37 cellular contexts compared by ENCODE assay signal in the genomic region with DNA sequence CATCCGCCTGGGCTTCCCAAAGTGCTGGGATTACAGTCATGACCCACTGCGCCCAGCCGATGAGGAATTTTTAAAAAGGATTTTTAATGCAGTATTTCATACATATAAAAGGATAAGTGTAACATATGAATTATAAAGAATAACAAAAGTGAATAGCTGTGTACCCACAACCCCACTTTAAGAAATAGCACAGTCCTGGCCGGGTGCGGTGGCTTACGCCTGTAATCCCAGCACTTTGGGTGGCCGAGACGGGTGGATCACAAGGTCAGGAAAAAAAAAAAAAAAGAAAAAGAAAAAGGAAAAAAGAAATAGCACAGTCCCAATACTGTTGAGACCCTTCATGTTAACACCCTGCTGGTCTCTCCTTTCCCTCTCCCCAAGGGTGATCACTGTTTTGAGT. TPM values are rescaled to one million over a fixed set of nuclear protein-coding genes. Genes with fewer than 3 reads are reported as not detected.
"Had no signal": no experiment of that assay in that cellular context is flagged by ENCODE, and none has a peak within 500 bp of the region (broad histone marks: within the 10 kb centered on the region; RNA-seq: fewer than 3 reads in every experiment).

No MANE protein-coding gene starts in this region.

- H3K4me2 ChIP-seq: KMS-11 had no signal

- H3K27ac ChIP-seq: KMS-11 had no signal

- H3K9me3 ChIP-seq: MG63 had no signal

- H3K9ac ChIP-seq: KMS-11 had no signal

- H3K4me3 ChIP-seq: MG63 had no signal

- DNase-seq: Karpas-422, Kasumi-1, KG1, MG63, MM.1S, MV-4-11, NCI-H1048, NCI-H1092, NCI-H1092 treated with DMSO at 0.1 percent for 48 hours, NCI-H1105, NCI-H1105 treated with DMSO at 0.1 percent for 48 hours, NCI-H1417, NCI-H1417 treated with DMSO at 0.1 percent for 48 hours, NCI-H1436, NCI-H1436 treated with DMSO at 0.1 percent for 48 hours, NCI-H146, NCI-H1694, NCI-H1694 treated with DMSO at 0.1 percent for 48 hours, NCI-H187, NCI-H187 treated with DMSO at 0.1 percent for 48 hours, NCI-H1930, NCI-H2029, NCI-H2029 treated with DMSO at 0.1 percent for 48 hours, NCI-H2081, NCI-H2081 treated with DMSO at 0.1 percent for 48 hours, NCI-H2107, NCI-H2171, NCI-H2171 treated with DMSO at 0.1 percent for 48 hours, NCI-H2227 treated with DMSO at 0.1 percent for 48 hours, NCI-H226, NCI-H345, NCI-H446, NCI-H446 treated with DMSO at 0.1 percent for 48 hours had no signal

- H3K27me3 ChIP-seq: MG63 had no signal

RNA-seq across cellular contexts. Expression of a gene that starts 54.3 kb away (rescaled TPM):
- total RNA-seq: LHCN-M2, MCF 10A, NCI-H460 had no signal
